Comparison of ENCODE assay signal across 9 cellular contexts in genomic region chr1:195663549-195664280, GRCh38.
DNase-seq lines count a peak whose midpoint lies in the region; ATAC-seq, FAIRE-seq and TF ChIP-seq lines count a peak whose summit lies in the region.
"Had no signal": no experiment of that assay in that cellular context is flagged by ENCODE, and none has a peak within 500 bp of the region (broad histone marks: within the 10 kb centered on the region; RNA-seq: fewer than 3 reads in every experiment).

No MANE protein-coding gene starts in this region.

- CTCF ChIA-PET in RWPE1 (lab: Yijun Ruan, JAX) (interaction anchor here (0.5 to 0.7 kb wide), 7 partner anchors 10 to 1954 kb away, joined by 3 to 4 read pairs (median 3); no protein-coding TSS in a partner anchor), HepG2 (lab: Yijun Ruan, JAX; ENCODE audit: low intra/inter-chr PET ratio, low total read pairs) (no interaction called here)

- no peaks in the 10 kb centered on the region for H4K20me1 ChIP-seq in HepG2 (ENCODE audit: insufficient read depth, low read length)

- TF ChIP-seq POLR2A in HepG2 (IDR thresholded peaks at IDR 0.05; ENCODE audit: insufficient read depth in 1 of 2, low read depth in 2 of 2, low read length in 2 of 2), result no peak

- TF ChIP-seq RAD21 in HepG2 (CRISPR knock-in tag; IDR thresholded peaks at IDR 0.05), result no peak

- H2AFZ ChIP-seq in HepG2 (ENCODE audit: low read length), result no peak overlapping the region

- H3K4me1 ChIP-seq in HepG2 (ENCODE audit: insufficient read depth, low read length), result no peaks in the 10 kb centered on the region

- intact Hi-C loops in HepG2 (cut with micrococcal nuclease; ENCODE audit: unreplicated experiment), result no loop called here

- no peaks in the 10 kb centered on the region for H3K36me3 ChIP-seq in HepG2 (replicated peaks in 1 of 2; ENCODE audit: control insufficient read depth in 1 of 2, insufficient read depth in 2 of 2, low read length in 2 of 2)

- no peaks in the 10 kb centered on the region for H3K79me2 ChIP-seq in HepG2 (ENCODE audit: insufficient read depth, low read length)

- in situ Hi-C loops in HepG2 (cut with HindIII; ENCODE audit: extremely low pct_ligation_motif_present, low pct_unique_long_range_greater_than_20kb), result no loop called here

- H3K9ac ChIP-seq in HepG2 (ENCODE audit: insufficient read depth, low read depth, low read length), result no peak overlapping the region

- no peak for TF ChIP-seq CTCF in HFF-Myc (IDR thresholded peaks at IDR 0.05; ENCODE audit: low read depth, low read length, missing control alignments)
- no peak for TF ChIP-seq CTCF in RWPE1 (conservative IDR thresholded peaks at IDR 0.05; ENCODE audit: low read depth)
- TF ChIP-seq CTCF in fibroblast of pulmonary artery (IDR thresholded peaks at IDR 0.05; ENCODE audit: low read length, missing control alignments), result no peak
- TF ChIP-seq CTCF in HepG2 (CRISPR knock-in tag; IDR thresholded peaks at IDR 0.05), result no peak

- TF ChIP-seq EP300 in HepG2 (IDR thresholded peaks at IDR 0.05; ENCODE audit: low read depth in 2 of 2, low read length in 2 of 2) (no peak), HepG2 (CRISPR knock-in tag; IDR thresholded peaks at IDR 0.05; ENCODE audit: borderline replicate concordance) (no peak)

- POLR2A ChIA-PET in RWPE1 (lab: Yijun Ruan, JAX; ENCODE audit: low non-redundant PET), result no interaction called here
- POLR2A ChIA-PET in HepG2 (lab: Yijun Ruan, JAX), result no interaction called here

- H3K27me3 ChIP-seq in HepG2 (ENCODE audit: control insufficient read depth in 1 of 2, insufficient read depth in 2 of 2, low read length in 2 of 2), result no peaks in the 10 kb centered on the region

- BruUV-seq in HepG2 (replicated peaks; lab: Mats Ljungman, UMichigan), result no TSS peak

- DNase-seq in HFF-Myc (ENCODE audit: extremely low read depth, low read depth) (peak; percentile 71), RWPE1 (ENCODE audit: low spot score) (peak; percentile 82), fibroblast of pulmonary artery (ENCODE audit: low read depth) (peak; percentile 74), stromal cell of bone marrow (ENCODE audit: low read depth) (peak; percentile 21), GDM1 (lab: John Stamatoyannopoulos, UW) (no peak), HepG2 (ENCODE audit: low spot score) (no peak)
- DNase-seq: aorta, substantia nigra had no signal

- no peak overlapping the region for H3K27ac ChIP-seq in RWPE1
- no peak overlapping the region for H3K27ac ChIP-seq in HepG2 (ENCODE audit: extremely low read length, insufficient read depth, low read length)

- no peak overlapping the region for H3K4me2 ChIP-seq in HepG2 (ENCODE audit: low read depth, low read length)

- WGBS in HepG2 (ENCODE audit: low lambda C conversion rate), result 13% methylated on average over 4 of the region's 4 CpGs

- ATAC-seq in HepG2 (no peak), GM19452 (IDR thresholded peaks at IDR 0.05; ENCODE audit: unreplicated experiment) (no peak)

- no peaks in the 10 kb centered on the region for H3K9me3 ChIP-seq in HepG2 (ENCODE audit: low read length)

- FAIRE-seq in HepG2 (lab: Jason Lieb, UNC), result no peak

- H3K4me3 ChIP-seq in HFF-Myc (replicated peaks; ENCODE audit: low read depth, low read length) (no peak overlapping the region), fibroblast of pulmonary artery (replicated peaks; ENCODE audit: low read depth, low read length) (no peak overlapping the region), HepG2 (replicated peaks in 1 of 3; ENCODE audit: insufficient read depth in 1 of 3, low read depth in 2 of 3, low read length in 3 of 3) (no peak overlapping the region)

TF ChIP-seq in HepG2, 621 proteins besides CTCF, POLR2A, EP300 and RAD21:
- no peak for TF ChIP-seq PAXIP1 (CRISPR knock-in tag; conservative IDR thresholded peaks at IDR 0.05)
- TF ChIP-seq ATF2 (CRISPR knock-in tag; IDR thresholded peaks at IDR 0.05), result no peak

Comparison
In these comparisons a context has a peak if more than half of its experiments do, and no peak if none do; other contexts are left out.
1. DNase-seq: peak in HFF-Myc (single experiment), RWPE1 (single experiment), fibroblast of pulmonary artery (single experiment) and stromal cell of bone marrow (single experiment); none in GDM1 (single experiment) and HepG2 (single experiment).